In the genomic region with DNA sequence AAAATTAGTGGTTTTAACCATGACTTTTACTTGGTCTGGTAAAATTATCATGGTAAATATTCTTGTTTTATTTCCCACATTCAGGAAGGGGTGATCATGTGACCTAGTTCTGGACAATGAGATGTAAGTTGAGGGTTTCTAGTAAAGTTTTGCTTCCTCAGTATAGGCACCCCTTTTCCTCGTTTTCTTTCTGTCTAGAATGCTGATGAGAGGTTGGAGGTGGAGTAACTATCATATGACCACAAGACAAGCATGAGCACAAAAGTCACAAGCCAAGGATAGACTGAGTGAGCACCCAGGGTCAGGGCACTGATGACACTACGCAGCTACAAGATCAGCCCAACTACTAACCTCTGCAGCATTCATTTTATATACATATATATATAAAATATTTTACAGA, we compare ENCODE assay signal across 10 cellular contexts. TPM values are rescaled to one million over a fixed set of nuclear protein-coding genes. Genes with fewer than 3 reads are reported as not detected.
A peak's percentile ranks its signal among the peaks of the same experiment; 100 is the strongest.
DNase-seq lines count a peak whose midpoint lies in the region; ATAC-seq and TF ChIP-seq lines count a peak whose summit lies in the region.
"Had no signal": no experiment of that assay in that cellular context is flagged by ENCODE, and none has a peak within 500 bp of the region (broad histone marks: within the 10 kb centered on the region; RNA-seq: fewer than 3 reads in every experiment).

No MANE protein-coding gene starts in this region.

- no peak overlapping the region for H3K27ac Mint-ChIP-seq in activated naive CD8-positive, alpha-beta T cell
- no peak overlapping the region for H3K27ac Mint-ChIP-seq in activated naive CD8-positive, alpha-beta T cell treated with anti-CD3 and anti-CD28 coated beads, Interleukin-2, amount 50 U/mL, for 24 hours
- H3K27ac Mint-ChIP-seq in stimulated activated naive CD8-positive, alpha-beta T cell treated with anti-CD3 and anti-CD28 coated beads, Interleukin-15, amount 100 ng/mL, for 72 hours, result no peak overlapping the region

- H3K36me3 ChIP-seq in colonic mucosa (no peaks in the 10 kb centered on the region), liver (ENCODE audit: control insufficient read depth in 4 of 4, insufficient read depth in 3 of 4, low read depth in 1 of 4, low read length in 3 of 4) (no peaks in the 10 kb centered on the region), upper lobe of right lung (no peaks in the 10 kb centered on the region)

- no peaks in the 10 kb centered on the region for H3K27me3 ChIP-seq in colonic mucosa
- H3K27me3 ChIP-seq in liver (ENCODE audit: control insufficient read depth in 4 of 4, insufficient read depth in 4 of 4, low read length in 3 of 4), result no peaks in the 10 kb centered on the region
- H3K27me3 ChIP-seq in upper lobe of right lung, result no peaks in the 10 kb centered on the region

- ATAC-seq in activated naive CD8-positive, alpha-beta T cell treated with anti-CD3 and anti-CD28 coated beads, Interleukin-2, amount 50 U/mL, for 24 hours, result no peak
- ATAC-seq in upper lobe of right lung, result peak; percentile 77
- ATAC-seq in stimulated activated naive CD8-positive, alpha-beta T cell treated with anti-CD3 and anti-CD28 coated beads, Interleukin-15, amount 100 ng/mL, for 72 hours, result no peak
- no peak for ATAC-seq in GM19455 (IDR thresholded peaks at IDR 0.05; ENCODE audit: unreplicated experiment)

- H3K4me1 ChIP-seq in colonic mucosa (peaks cover 7% of the 10 kb centered on the region), liver (ENCODE audit: control insufficient read depth in 4 of 4, insufficient read depth in 4 of 4, low read length in 3 of 4) (peaks cover 0 to 5% (median 2%) of the 10 kb centered on the region in 4 donors), upper lobe of right lung (peaks cover 9% of the 10 kb centered on the region)

- H3K9me3 ChIP-seq in colonic mucosa (no peaks in the 10 kb centered on the region), liver (ENCODE audit: control insufficient read depth in 4 of 4, low read length in 3 of 4) (no peaks in the 10 kb centered on the region), upper lobe of right lung (no peaks in the 10 kb centered on the region)

- TF ChIP-seq CTCF in colonic mucosa (IDR thresholded peaks at IDR 0.05), result no peak
- no peak for TF ChIP-seq CTCF in liver (IDR thresholded peaks at IDR 0.05; ENCODE audit: low read depth, low read length, missing input control)
- TF ChIP-seq CTCF in upper lobe of right lung (IDR thresholded peaks at IDR 0.05), result no peak

- peaks cover 12% of the 10 kb centered on the region for H3K27me3 Mint-ChIP-seq in activated naive CD8-positive, alpha-beta T cell
- peaks cover 23% of the 10 kb centered on the region for H3K27me3 Mint-ChIP-seq in activated naive CD8-positive, alpha-beta T cell treated with anti-CD3 and anti-CD28 coated beads, Interleukin-2, amount 50 U/mL, for 24 hours
- H3K27me3 Mint-ChIP-seq in stimulated activated naive CD8-positive, alpha-beta T cell treated with anti-CD3 and anti-CD28 coated beads, Interleukin-15, amount 100 ng/mL, for 72 hours, result peaks cover 29% of the 10 kb centered on the region

- no peak overlapping the region for H3K9ac ChIP-seq in colonic mucosa (ENCODE audit: low read depth in 2 of 2, low read length in 2 of 2)
- H3K9ac ChIP-seq in liver (ENCODE audit: low read depth in 1 of 2, low read length in 2 of 2), result no peak overlapping the region
- H3K9ac ChIP-seq: KMS-11 had no signal

- no peak for TF ChIP-seq RAD21 in liver (IDR thresholded peaks at IDR 0.05)

- peak overlapping the region; percentile 10 for H3K27ac ChIP-seq in colonic mucosa
- H3K27ac ChIP-seq in liver (ENCODE audit: low read depth in 1 of 2, low read length in 2 of 2), result no peak overlapping the region
- no peak overlapping the region for H3K27ac ChIP-seq in upper lobe of right lung
- H3K27ac ChIP-seq: KMS-11 had no signal

- H3K4me1 Mint-ChIP-seq in activated naive CD8-positive, alpha-beta T cell (ENCODE audit: low read depth), result peaks cover 8% of the 10 kb centered on the region
- H3K4me1 Mint-ChIP-seq in activated naive CD8-positive, alpha-beta T cell treated with anti-CD3 and anti-CD28 coated beads, Interleukin-2, amount 50 U/mL, for 24 hours, result peaks cover 7% of the 10 kb centered on the region
- peaks cover 3% of the 10 kb centered on the region for H3K4me1 Mint-ChIP-seq in stimulated activated naive CD8-positive, alpha-beta T cell treated with anti-CD3 and anti-CD28 coated beads, Interleukin-15, amount 100 ng/mL, for 72 hours

- peaks cover 5% of the 10 kb centered on the region for H3K36me3 Mint-ChIP-seq in activated naive CD8-positive, alpha-beta T cell
- H3K36me3 Mint-ChIP-seq in activated naive CD8-positive, alpha-beta T cell treated with anti-CD3 and anti-CD28 coated beads, Interleukin-2, amount 50 U/mL, for 24 hours (ENCODE audit: low read depth), result no peaks in the 10 kb centered on the region

- H3K4me3 ChIP-seq in colonic mucosa (no peak overlapping the region), liver (ENCODE audit: low read depth in 1 of 3, low read length in 3 of 3) (peak overlapping the region in 2 of 3 donors; percentile 49 to 67), upper lobe of right lung (peak overlapping the region; percentile 39)

- intact Hi-C loops in colonic mucosa (cut with DNase I), result no loop called here
- intact Hi-C loops in upper lobe of right lung (cut with DNase I), result no loop called here

- 52% methylated on average over 2 of the region's 2 CpGs for WGBS in liver

- H3K4me3 Mint-ChIP-seq in activated naive CD8-positive, alpha-beta T cell, result peak overlapping the region; percentile 61
- H3K4me3 Mint-ChIP-seq in activated naive CD8-positive, alpha-beta T cell treated with anti-CD3 and anti-CD28 coated beads, Interleukin-2, amount 50 U/mL, for 24 hours, result no peak overlapping the region
- H3K4me3 Mint-ChIP-seq in stimulated activated naive CD8-positive, alpha-beta T cell treated with anti-CD3 and anti-CD28 coated beads, Interleukin-15, amount 100 ng/mL, for 72 hours, result no peak overlapping the region

- no peak for DNase-seq in activated naive CD8-positive, alpha-beta T cell treated with anti-CD3 and anti-CD28 coated beads, Interleukin-2, amount 50 U/mL, for 24 hours
- DNase-seq in colonic mucosa (no peak), upper lobe of right lung (no peak)
- no peak for DNase-seq in stimulated activated naive CD4-positive, alpha-beta T cell treated with Interleukin-2 at 50 U/mL for 16 hours (lab: John Stamatoyannopoulos, UW)
- DNase-seq in stimulated activated naive CD8-positive, alpha-beta T cell treated with anti-CD3 and anti-CD28 coated beads, Interleukin-15, amount 100 ng/mL, for 72 hours, result no peak
- DNase-seq: activated CD4-positive, alpha-beta T cell treated with anti-CD3 and anti-CD28 coated beads for 4 hours had no signal

- H3K9me3 Mint-ChIP-seq in activated naive CD8-positive, alpha-beta T cell (ENCODE audit: low read depth), result no peaks in the 10 kb centered on the region
- no peaks in the 10 kb centered on the region for H3K9me3 Mint-ChIP-seq in activated naive CD8-positive, alpha-beta T cell treated with anti-CD3 and anti-CD28 coated beads, Interleukin-2, amount 50 U/mL, for 24 hours
- no peaks in the 10 kb centered on the region for H3K9me3 Mint-ChIP-seq in stimulated activated naive CD8-positive, alpha-beta T cell treated with anti-CD3 and anti-CD28 coated beads, Interleukin-15, amount 100 ng/mL, for 72 hours

TF ChIP-seq in liver, 16 proteins besides CTCF, POLR2A, EP300 and RAD21 (continues in another document):
- TF ChIP-seq JUND (IDR thresholded peaks at IDR 0.05), result no peak
- no peak for TF ChIP-seq TAF1 (conservative IDR thresholded peaks at IDR 0.05)
- no peak for TF ChIP-seq GABPA (IDR thresholded peaks at IDR 0.05 in 1 of 2, conservative IDR thresholded peaks at IDR 0.05 in 1 of 2)
- TF ChIP-seq, protein P1, sequence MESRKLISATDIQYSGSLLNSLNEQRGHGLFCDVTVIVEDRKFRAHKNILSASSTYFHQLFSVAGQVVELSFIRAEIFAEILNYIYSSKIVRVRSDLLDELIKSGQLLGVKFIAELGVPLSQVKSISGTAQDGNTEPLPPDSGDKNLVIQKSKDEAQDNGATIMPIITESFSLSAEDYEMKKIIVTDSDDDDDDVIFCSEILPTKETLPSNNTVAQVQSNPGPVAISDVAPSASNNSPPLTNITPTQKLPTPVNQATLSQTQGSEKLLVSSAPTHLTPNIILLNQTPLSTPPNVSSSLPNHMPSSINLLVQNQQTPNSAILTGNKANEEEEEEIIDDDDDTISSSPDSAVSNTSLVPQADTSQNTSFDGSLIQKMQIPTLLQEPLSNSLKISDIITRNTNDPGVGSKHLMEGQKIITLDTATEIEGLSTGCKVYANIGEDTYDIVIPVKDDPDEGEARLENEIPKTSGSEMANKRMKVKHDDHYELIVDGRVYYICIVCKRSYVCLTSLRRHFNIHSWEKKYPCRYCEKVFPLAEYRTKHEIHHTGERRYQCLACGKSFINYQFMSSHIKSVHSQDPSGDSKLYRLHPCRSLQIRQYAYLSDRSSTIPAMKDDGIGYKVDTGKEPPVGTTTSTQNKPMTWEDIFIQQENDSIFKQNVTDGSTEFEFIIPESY (IDR thresholded peaks at IDR 0.05), result no peak
- TF ChIP-seq, protein P2, sequence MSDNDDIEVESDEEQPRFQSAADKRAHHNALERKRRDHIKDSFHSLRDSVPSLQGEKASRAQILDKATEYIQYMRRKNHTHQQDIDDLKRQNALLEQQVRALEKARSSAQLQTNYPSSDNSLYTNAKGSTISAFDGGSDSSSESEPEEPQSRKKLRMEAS (IDR thresholded peaks at IDR 0.05), result no peak
- TF ChIP-seq YY1 (IDR thresholded peaks at IDR 0.05), result no peak
- TF ChIP-seq FOXA2 (IDR thresholded peaks at IDR 0.05), result no peak
- no peak for TF ChIP-seq HNF4A (conservative IDR thresholded peaks at IDR 0.05)
- TF ChIP-seq SP1 (IDR thresholded peaks at IDR 0.05), result no peak

RNA-seq across cellular contexts. Expression of a gene that starts 53.9 kb away (rescaled TPM):
- total RNA-seq in colonic mucosa (100 to 1,000 TPM; 238 to 382 TPM), liver (10 to 100 TPM; 15.8 to 22.9 TPM), upper lobe of right lung (73.3 TPM)
- polyA plus RNA-seq in liver, result 10 to 100 TPM in 1 of 2 donors, 1 to 10 TPM in 1; 4.5 to 10.7 TPM
